In the genomic region with DNA sequence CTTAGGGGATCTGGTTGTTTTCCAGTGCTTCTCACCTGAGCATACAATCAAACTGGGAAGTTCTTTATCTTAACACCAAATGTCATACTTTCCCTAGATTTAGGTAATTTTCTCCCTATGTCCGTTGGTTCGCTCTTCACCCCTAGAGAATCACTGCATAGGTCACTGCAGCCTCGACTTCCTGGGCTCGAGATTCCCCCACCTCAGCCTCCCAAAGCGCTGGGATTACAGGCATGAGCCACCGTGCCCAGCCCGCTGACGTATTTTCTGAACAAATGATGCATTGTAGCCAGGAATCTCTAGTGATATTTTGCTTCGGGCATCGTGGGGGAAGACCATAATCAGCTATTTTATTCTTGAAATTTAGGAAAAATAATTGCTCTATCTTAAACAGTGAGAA, we compare ENCODE assay signal across 6 cellular contexts. TPM values are rescaled to one million over a fixed set of nuclear protein-coding genes. Genes with fewer than 3 reads are reported as not detected.
DNase-seq lines count a peak whose midpoint lies in the region; ATAC-seq, FAIRE-seq and TF ChIP-seq lines count a peak whose summit lies in the region.

No MANE protein-coding gene starts in this region.

- TF ChIP-seq CTCF in A549 (IDR thresholded peaks at IDR 0.05) (no peak), vagina (IDR thresholded peaks at IDR 0.05) (no peak)

- POLR2A ChIA-PET in A549 (lab: Yijun Ruan, JAX), result interaction anchor here (0.8 to 5.5 kb wide), 3 partner anchors 11 to 69 kb away, joined by 3 to 77 read pairs (median 3); a partner anchor contains a TSS

- H3K36me3 ChIP-seq in vagina, result peaks cover 0 to 29% of the 10 kb centered on the region in 2 donors

- H3K27ac ChIP-seq in A549, result peak overlapping the region; percentile 90 to 96
- H3K27ac ChIP-seq in vagina, result no peak overlapping the region

- TF ChIP-seq POLR2A in A549 (IDR thresholded peaks at IDR 0.05; ENCODE audit: low read length) (no peak), vagina (IDR thresholded peaks at IDR 0.05) (no peak)

- CTCF ChIA-PET in A549 (lab: Yijun Ruan, JAX), result interaction anchor here (0.7 to 1.4 kb wide), 5 partner anchors 9 to 118 kb away, joined by 3 to 4 read pairs (median 3); a partner anchor contains a TSS

- peaks cover 20% of the 10 kb centered on the region for H3K4me1 ChIP-seq in A549
- peaks cover 15% of the 10 kb centered on the region for H3K4me1 ChIP-seq in vagina

- peak in 1 of 2 experiments; percentile 33 for DNase-seq in A549 (ENCODE audit: low read depth in 1 of 2, low spot score in 1 of 2)
- peak; percentile 40 for DNase-seq in OCI-M1 (lab: John Stamatoyannopoulos, UW)
- peak; percentile 38 for DNase-seq in left ventricle myocardium superior
- DNase-seq in vagina (ENCODE audit: extremely low spot score in 2 of 2), result no peak
- no peak for DNase-seq in pons (ENCODE audit: low spot score)

- WGBS in A549 (ENCODE audit: missing lambda C conversion rate), result 19% methylated on average over 10 of the region's 10 CpGs

- TF ChIP-seq EP300 in A549 (IDR thresholded peaks at IDR 0.05), result no peak

- ATAC-seq in A549 (no peak), left ventricle myocardium superior (no peak), HG02981 (IDR thresholded peaks at IDR 0.05; ENCODE audit: unreplicated experiment) (no peak)

- intact Hi-C loops in left ventricle myocardium superior (cut with micrococcal nuclease), result no loop called here
- intact Hi-C loops in vagina (cut with DNase I), result no loop called here

- peak overlapping the region; percentile 76 for H3K4me2 ChIP-seq in A549

- no peaks in the 10 kb centered on the region for H3K27me3 ChIP-seq in vagina

- peak overlapping the region; percentile 71 for H3K4me3 ChIP-seq in A549
- H3K4me3 ChIP-seq in vagina, result peak overlapping the region; percentile 66 to 71

- no peak for FAIRE-seq in A549 (lab: Jason Lieb, UNC)

- no peak for TF ChIP-seq RAD21 in A549 (conservative IDR thresholded peaks at IDR 0.05 in 1 of 2, IDR thresholded peaks at IDR 0.05 in 1 of 2)

- H3K9me3 ChIP-seq in A549, result no peaks in the 10 kb centered on the region
- no peaks in the 10 kb centered on the region for H3K9me3 ChIP-seq in vagina

TF ChIP-seq in A549, 52 proteins besides CTCF, POLR2A, EP300 and RAD21:
- TF ChIP-seq MAZ (IDR thresholded peaks at IDR 0.05; ENCODE audit: borderline replicate concordance, low read depth, low read length), result no peak
TF ChIP-seq in A549: peak in this region for 0.

RNA-seq across cellular contexts. Expression of a gene that starts 1.1 kb away (rescaled TPM):
- polyA plus RNA-seq in A549 (2011; rRNA removed), result 9,351 and 11,089 TPM in 2 replicates
- polyA plus RNA-seq in A549 (2012; cell fraction: cytosol; rRNA removed), result 8,653 and 13,364 TPM in 2 replicates
- polyA plus RNA-seq in A549 (2012; cell fraction: nucleus; rRNA removed), result 1,885 and 3,723 TPM in 2 replicates
- polyA plus RNA-seq in A549 (2017; fragmentation: RNase III; extraction: RNeasy Plus Mini Kit Qiagen cat#74134 plus additional on column Dnase treatment), result 8,804 to 9,815 TPM (median 8,860 TPM) in 3 replicates
- polyA minus RNA-seq in A549 (2011; rRNA and poly(A)+ RNA removed), result 1,480 and 1,855 TPM in 2 replicates
- 1,980 TPM for total RNA-seq in left ventricle myocardium superior
- total RNA-seq in vagina, result 2,458 TPM

RNA-seq across cellular contexts. Expression of a gene that starts 2.7 kb away (rescaled TPM):
- polyA plus RNA-seq in A549 (2011; rRNA removed), result 2.1 and 2.7 TPM in 2 replicates
- polyA plus RNA-seq in A549 (2012; cell fraction: cytosol; rRNA removed), result 1.0 and 1.1 TPM in 2 replicates
- polyA plus RNA-seq in A549 (2012; cell fraction: nucleus; rRNA removed), result 1.5 and 1.9 TPM in 2 replicates
- polyA plus RNA-seq in A549 (2017; fragmentation: RNase III; extraction: RNeasy Plus Mini Kit Qiagen cat#74134 plus additional on column Dnase treatment), result 2.3 to 3.2 TPM (median 2.7 TPM) in 3 replicates
- 11.1 TPM in 2 replicates for polyA minus RNA-seq in A549 (2011; rRNA and poly(A)+ RNA removed)
- total RNA-seq in left ventricle myocardium superior, result 5.5 TPM
- total RNA-seq in vagina, result 2.0 TPM

RNA-seq across cellular contexts. Expression of a gene that starts 11.0 kb away (rescaled TPM):
- polyA plus RNA-seq in A549 (2011; rRNA removed), result 452 and 717 TPM in 2 replicates
- polyA plus RNA-seq in A549 (2012; cell fraction: cytosol; rRNA removed), result 327 and 400 TPM in 2 replicates
- polyA plus RNA-seq in A549 (2012; cell fraction: nucleus; rRNA removed), result 218 and 244 TPM in 2 replicates
- polyA plus RNA-seq in A549 (2017; fragmentation: RNase III; extraction: RNeasy Plus Mini Kit Qiagen cat#74134 plus additional on column Dnase treatment), result 405 to 477 TPM (median 415 TPM) in 3 replicates
- 145 TPM in 2 replicates for polyA minus RNA-seq in A549 (2011; rRNA and poly(A)+ RNA removed)
- total RNA-seq in left ventricle myocardium superior, result 77.1 TPM
- total RNA-seq in vagina, result 116 TPM

RNA-seq across cellular contexts. Expression of a gene that starts 12.7 kb away (rescaled TPM):
- polyA plus RNA-seq in A549 (2011; rRNA removed), result 72.4 and 91.6 TPM in 2 replicates
- 54.6 and 74.3 TPM in 2 replicates for polyA plus RNA-seq in A549 (2012; cell fraction: cytosol; rRNA removed)
- 246 and 261 TPM in 2 replicates for polyA plus RNA-seq in A549 (2012; cell fraction: nucleus; rRNA removed)
- 51.4 to 54.2 TPM (median 51.6 TPM) in 3 replicates for polyA plus RNA-seq in A549 (2017; fragmentation: RNase III; extraction: RNeasy Plus Mini Kit Qiagen cat#74134 plus additional on column Dnase treatment)
- 190 and 196 TPM in 2 replicates for polyA minus RNA-seq in A549 (2011; rRNA and poly(A)+ RNA removed)
- total RNA-seq in left ventricle myocardium superior, result 28.0 TPM
- total RNA-seq in vagina, result 140 TPM

RNA-seq across cellular contexts. Expression of a gene that starts 35.4 kb away (rescaled TPM):
- 17.0 and 24.9 TPM in 2 replicates for polyA plus RNA-seq in A549 (2011; rRNA removed)
- 3.0 and 3.5 TPM in 2 replicates for polyA plus RNA-seq in A549 (2012; cell fraction: cytosol; rRNA removed)
- 2.4 TPM in 2 replicates for polyA plus RNA-seq in A549 (2012; cell fraction: nucleus; rRNA removed)
- 1.8 to 2.2 TPM (median 1.8 TPM) in 3 replicates for polyA plus RNA-seq in A549 (2017; fragmentation: RNase III; extraction: RNeasy Plus Mini Kit Qiagen cat#74134 plus additional on column Dnase treatment)
- 18.4 and 42.8 TPM in 2 replicates for polyA minus RNA-seq in A549 (2011; rRNA and poly(A)+ RNA removed)
- 2.9 TPM for total RNA-seq in left ventricle myocardium superior
- 53.8 TPM for total RNA-seq in vagina

Comparison
In these comparisons a context has a peak if more than half of its experiments do, and no peak if none do; other contexts are left out.
1. DNase-seq: peak in OCI-M1 (single experiment) and left ventricle myocardium superior (single experiment); none in vagina (0 of 2) and pons (single experiment).